14 cellular contexts compared by ENCODE assay signal in genomic region chr10:69414036-69415018, GRCh38. TPM values are rescaled to one million over a fixed set of nuclear protein-coding genes. Genes with fewer than 3 reads are reported as not detected.
"Had no signal": no experiment of that assay in that cellular context is flagged by ENCODE, and none has a peak within 500 bp of the region (broad histone marks: within the 10 kb centered on the region; RNA-seq: fewer than 3 reads in every experiment).

No MANE protein-coding gene starts in this region.

- H3K9me3 ChIP-seq: colonic mucosa, lower lobe of right lung, suprapubic skin, tibial nerve had no signal

- H3K36me3 ChIP-seq: colonic mucosa, lower lobe of right lung, suprapubic skin, tibial nerve had no signal

- H3K4me3 ChIP-seq: colonic mucosa, lower lobe of right lung, suprapubic skin, tibial nerve had no signal

- DNase-seq: activated CD4-positive, alpha-beta memory T cell treated with anti-CD3 and anti-CD28 coated beads for 36 hours; activated CD4-positive, alpha-beta T cell treated with anti-CD3 and anti-CD28 coated beads for 48 hours; activated naive CD4-positive, alpha-beta T cell treated with Interleukin-2 at 50 U/mL for 16 hours; activated naive CD8-positive, alpha-beta T cell treated with anti-CD3 and anti-CD28 coated beads for 36 hours; colonic mucosa; foreskin fibroblast; kidney; lower lobe of right lung; stimulated activated CD4-positive, alpha-beta T cell treated with anti-CD3 and anti-CD28 coated beads, Interleukin-4, amount 100 ng/mL, for 4 hours had no signal

- H3K27me3 ChIP-seq: colonic mucosa, suprapubic skin, tibial nerve had no signal

- H3K4me1 ChIP-seq: colonic mucosa had no signal

- ATAC-seq: left lobe of liver; naive thymus-derived CD8-positive, alpha-beta T cell had no signal

- H3K27ac ChIP-seq: colonic mucosa, lower lobe of right lung, suprapubic skin had no signal

RNA-seq across cellular contexts. Expression of gene TACR2, which starts 2.4 kb away (rescaled TPM):
- total RNA-seq: activated CD4-positive, alpha-beta memory T cell treated with anti-CD3 and anti-CD28 coated beads for 36 hours; activated naive CD8-positive, alpha-beta T cell treated with anti-CD3 and anti-CD28 coated beads for 36 hours; left lobe of liver; naive thymus-derived CD8-positive, alpha-beta T cell; T-helper 2 cell treated with Interferon-gamma antibody and Interleukin-4, amounts not matched to agents 100 ng/mL and 5 ng/mL, for 36 hours had no signal
- polyA plus RNA-seq: naive thymus-derived CD8-positive, alpha-beta T cell had no signal
